ENCODE assay signal across 9 cellular contexts in the genomic region with DNA sequence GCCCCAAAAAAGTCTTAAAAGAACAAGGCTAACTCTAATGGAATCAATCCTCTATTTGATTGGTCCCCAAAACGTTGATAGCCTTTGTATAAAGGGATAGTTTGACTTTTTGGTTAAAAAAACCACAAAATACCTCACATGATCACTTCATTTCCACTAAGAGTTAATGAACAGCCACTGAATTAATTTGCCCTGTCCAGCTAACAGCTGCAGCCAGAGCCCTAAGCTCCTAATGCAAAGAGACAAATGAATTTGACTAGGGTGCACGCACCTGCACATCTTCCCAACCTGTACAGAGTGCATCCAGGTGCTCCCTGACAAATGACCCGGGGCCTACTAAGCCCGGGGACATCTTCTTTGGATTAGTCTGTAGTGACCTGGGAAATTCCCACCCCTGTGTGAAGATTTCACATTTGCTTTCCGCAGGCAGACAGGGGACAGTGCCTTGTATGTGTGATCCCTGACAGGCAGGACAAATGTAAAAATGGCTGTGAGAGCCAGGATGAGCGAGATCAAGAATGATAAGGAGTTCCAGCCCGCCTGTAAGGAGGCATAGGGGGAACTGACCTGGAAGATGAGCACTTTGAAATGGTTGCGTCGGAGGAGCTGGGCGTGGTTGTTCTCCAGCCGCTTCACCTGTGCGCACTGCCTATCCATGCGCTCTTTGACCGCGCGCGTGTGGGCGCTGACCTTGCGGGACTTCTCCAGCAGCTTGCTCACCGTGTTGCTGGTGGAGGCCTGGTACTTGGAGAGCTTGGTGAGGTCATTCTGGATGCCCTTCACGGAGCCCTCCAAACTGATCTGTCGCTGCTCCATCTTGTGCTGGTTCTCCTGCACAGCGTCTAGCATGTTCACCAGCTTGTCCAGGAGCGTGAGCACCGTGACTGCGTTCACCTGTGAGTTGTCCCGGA. TPM values are rescaled to one million over a fixed set of nuclear protein-coding genes. Genes with fewer than 3 reads are reported as not detected.
A peak's percentile ranks its signal among the peaks of the same experiment; 100 is the strongest.
DNase-seq lines count a peak whose midpoint lies in the region; ATAC-seq, FAIRE-seq and TF ChIP-seq lines count a peak whose summit lies in the region.
"Had no signal": no experiment of that assay in that cellular context is flagged by ENCODE, and none has a peak within 500 bp of the region (broad histone marks: within the 10 kb centered on the region; RNA-seq: fewer than 3 reads in every experiment).

No MANE protein-coding gene starts in this region.

- DNase-seq in COLO668 (lab: John Stamatoyannopoulos, UW; ENCODE audit: unreplicated experiment) (peak; percentile 64), Karpas-422 (peak; percentile 67), erythroblast (lab: John Stamatoyannopoulos, UW) (peak; percentile 36 to 37), osteoblast (ENCODE audit: insufficient read length, low spot score, missing footprints) (no peak), SIG-M5 (lab: John Stamatoyannopoulos, UW) (no peak), T-helper 2 cell (no peak), GM12892 (ENCODE audit: insufficient read length) (no peak)
- DNase-seq: effector CD4-positive, alpha-beta T cell had no signal

- H2AFZ ChIP-seq in Karpas-422 (ENCODE audit: low read length) (no peak overlapping the region), osteoblast (ENCODE audit: low read length) (peak overlapping the region; percentile 89)

- no peaks in the 10 kb centered on the region for H3K9me3 ChIP-seq in Karpas-422 (ENCODE audit: low read length)
- H3K9me3 ChIP-seq in osteoblast (ENCODE audit: low read depth, low read length), result no peaks in the 10 kb centered on the region

- peak overlapping the region; percentile 76 for H3K9ac ChIP-seq in Karpas-422 (ENCODE audit: low read length)

- H3K4me1 ChIP-seq in Karpas-422 (ENCODE audit: low read length) (peaks cover 83% of the 10 kb centered on the region), osteoblast (ENCODE audit: insufficient read depth, low read length) (peaks cover 23% of the 10 kb centered on the region)

- H3K27ac ChIP-seq in Karpas-422 (ENCODE audit: low read length) (peak overlapping the region; percentile 96), osteoblast (ENCODE audit: low read depth, low read length) (no peak overlapping the region)

- H3K9me2 ChIP-seq in Karpas-422 (replicated peaks; ENCODE audit: insufficient read depth, low read length), result no peaks in the 10 kb centered on the region

- H3K79me2 ChIP-seq in Karpas-422 (ENCODE audit: low read length), result no peaks in the 10 kb centered on the region
- H3K79me2 ChIP-seq in osteoblast (ENCODE audit: insufficient read depth, low read length), result no peaks in the 10 kb centered on the region

- peak overlapping the region; percentile 62 for H3K4me3 ChIP-seq in Karpas-422 (ENCODE audit: low read length)
- no peak overlapping the region for H3K4me3 ChIP-seq in osteoblast (ENCODE audit: insufficient read depth, low read length)

- no peak for ATAC-seq in GM21528 (IDR thresholded peaks at IDR 0.05; ENCODE audit: low FRiP score, unreplicated experiment)

- H3K27me3 ChIP-seq in Karpas-422 (ENCODE audit: low read length), result peaks cover 3% of the 10 kb centered on the region; the same call in 1 of the 2 replicates
- no peaks in the 10 kb centered on the region for H3K27me3 ChIP-seq in osteoblast (ENCODE audit: insufficient read depth, low read length)

- H3K4me2 ChIP-seq in Karpas-422 (ENCODE audit: low read depth, low read length, poor library complexity, severe bottlenecking) (peak overlapping the region; percentile 58), osteoblast (ENCODE audit: insufficient read depth, low read length) (peak overlapping the region; percentile 72)

- FAIRE-seq in GM12892 (lab: Jason Lieb, UNC), result no peak

- TF ChIP-seq POLR2A in erythroblast (IDR thresholded peaks at IDR 0.05; ENCODE audit: low read length) (no peak), GM12892 (IDR thresholded peaks at IDR 0.05; ENCODE audit: low read depth, low read length) (no peak)

- H3K36me3 ChIP-seq in Karpas-422 (ENCODE audit: insufficient read depth, low read length) (no peaks in the 10 kb centered on the region; the same call in 1 of the 2 replicates), osteoblast (ENCODE audit: insufficient read depth, low read length) (no peaks in the 10 kb centered on the region)

- no peaks in the 10 kb centered on the region for H4K20me1 ChIP-seq in Karpas-422 (ENCODE audit: insufficient read depth, low read depth, low read length)
- H4K20me1 ChIP-seq in osteoblast (ENCODE audit: insufficient read depth, low read length), result no peaks in the 10 kb centered on the region

- TF ChIP-seq CTCF in osteoblast (IDR thresholded peaks at IDR 0.05; ENCODE audit: extremely low read depth, low read depth, low read length), result no peak

RNA-seq across cellular contexts. Expression of gene CAVIN2, which starts 0.8 kb away (rescaled TPM):
- 2.7 and 3.1 TPM in 2 replicates for total RNA-seq in Karpas-422 (2014; rRNA removed; shearing (Covaris generic); ENCODE audit: low replicate concordance)
- 1.2 and 1.8 TPM in 2 replicates for total RNA-seq in osteoblast
- polyA plus RNA-seq in GM12892 (2012; ENCODE audit: missing spikeins), result 0.19 TPM

Comparison
In these comparisons a context has a peak if more than half of its experiments do, and no peak if none do; other contexts are left out.
1. DNase-seq: peak in COLO668 (single experiment), Karpas-422 (single experiment) and erythroblast (2 of 2); none in osteoblast (single experiment), SIG-M5 (single experiment), T-helper 2 cell (0 of 5) and GM12892 (single experiment).